ENCODE assay signal across 37 cellular contexts in the genomic region with DNA sequence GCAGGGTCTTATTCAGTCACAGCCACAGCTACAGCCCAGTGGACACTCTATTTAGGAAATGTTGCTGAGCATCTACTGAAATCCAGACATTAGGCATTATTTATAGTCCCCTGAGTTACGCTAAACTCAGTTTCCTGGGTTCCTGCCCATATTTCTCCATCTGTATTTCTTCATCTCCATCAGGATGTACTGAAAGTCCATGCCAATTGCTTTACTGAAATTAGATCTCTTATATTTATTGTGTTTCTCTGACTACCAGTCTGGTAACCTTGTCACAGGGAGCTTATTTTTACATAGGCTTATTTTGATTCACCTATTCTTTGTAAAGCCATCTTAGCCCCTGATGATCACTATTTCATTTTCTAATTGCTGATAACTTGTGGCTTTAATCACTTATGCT.
DNase-seq lines count a peak whose midpoint lies in the region; ATAC-seq, FAIRE-seq and TF ChIP-seq lines count a peak whose summit lies in the region.
"Had no signal": no experiment of that assay in that cellular context is flagged by ENCODE, and none has a peak within 500 bp of the region (broad histone marks: within the 10 kb centered on the region; RNA-seq: fewer than 3 reads in every experiment).

No MANE protein-coding gene starts in this region.

- FAIRE-seq in K562 (lab: Jason Lieb, UNC) = no peak
- FAIRE-seq: A204.1, A549, D721Med had no signal

- no peak overlapping the region for H2BK5ac ChIP-seq in mesendoderm (ENCODE audit: low read length)

- no peak overlapping the region for H3K4ac ChIP-seq in mesendoderm (ENCODE audit: low read depth, low read length)

- H2BK15ac ChIP-seq in mesendoderm (replicated peaks; ENCODE audit: low read depth) = no peak overlapping the region

- H3K79me2 ChIP-seq in HCT116 (ENCODE audit: insufficient read depth, low read length) (no peaks in the 10 kb centered on the region), K562 (ENCODE audit: control insufficient read depth, insufficient read depth, low read length) (no peaks in the 10 kb centered on the region), mesendoderm (ENCODE audit: control insufficient read depth, insufficient read depth, low read length) (no peaks in the 10 kb centered on the region)

- no peaks in the 10 kb centered on the region for H3K9me2 ChIP-seq in HCT116 (ENCODE audit: insufficient read depth)

- in situ Hi-C loops in K562 (cut with MboI) = no loop called here
- in situ Hi-C loops in transverse colon (cut with MboI; ENCODE audit: low pct_ligation_motif_present in 1 of 4, low pct_unique_long_range_greater_than_20kb in 1 of 4, low sequenced_read_pairs in 3 of 4) = no loop called here

- H3K4me2 ChIP-seq in HCT116 (ENCODE audit: low read length) (no peak overlapping the region), K562 (ENCODE audit: insufficient read depth, low read length) (no peak overlapping the region), mesendoderm (ENCODE audit: low read length) (no peak overlapping the region)
- H3K4me2 ChIP-seq: A549; BLaER1; BLaER1 treated with 17β-estradiol and CSF1 and Interleukin-3, amounts not matched to agents 10 nM and 100 nM had no signal

- intact Hi-C loops in HCT116 (cut with micrococcal nuclease) (no loop called here), K562 (cut with micrococcal nuclease) (no loop called here), vagina (cut with DNase I) (no loop called here), transverse colon (cut with DNase I; ENCODE audit: low total_unique reads) (no loop called here)

- TF ChIP-seq EP300 in K562 (IDR thresholded peaks at IDR 0.05; ENCODE audit: low read length) (no peak), transverse colon (IDR thresholded peaks at IDR 0.05; ENCODE audit: low read depth) (no peak)

- ATAC-seq in HCT116 (no peak), K562 (no peak), GM19328 (IDR thresholded peaks at IDR 0.05; ENCODE audit: unreplicated experiment) (no peak)
- ATAC-seq in stimulated activated memory B cell treated with anti-CD40 and anti-IgM and Interleukin-4, amounts not matched to agents 10 μg/mL and 1 μg/mL and 100 μg/mL, for 72 hours = no peak
- ATAC-seq: A549; CD8-positive, alpha-beta T cell had no signal

- TF ChIP-seq RAD21 in HCT116 (IDR thresholded peaks at IDR 0.05; ENCODE audit: low read depth) (no peak), K562 (CRISPR knock-in tag; conservative IDR thresholded peaks at IDR 0.05 in 1 of 2, IDR thresholded peaks at IDR 0.05 in 1 of 2) (no peak)

- H2AK5ac ChIP-seq in mesendoderm (ENCODE audit: low read length) = no peak overlapping the region

- no peaks in the 10 kb centered on the region for H3K79me1 ChIP-seq in mesendoderm (ENCODE audit: low read length)

- POLR2A ChIA-PET in HCT116 (lab: Charles Lee) = no interaction called here
- POLR2A ChIA-PET in HEK293 (lab: Yijun Ruan, JAX) = no interaction called here
- POLR2A ChIA-PET in K562 (lab: Yijun Ruan, JAX) = interaction anchor here (1.1 kb wide), 1 partner anchor 14 kb away, joined by 3 read pairs; no protein-coding TSS in a partner anchor

- CTCF ChIA-PET in HCT116 (lab: Charles Lee) (no interaction called here), HEK293 (lab: Yijun Ruan, JAX) (no interaction called here), K562 (lab: Yijun Ruan, JAX; ENCODE audit: low intra/inter-chr PET ratio) (no interaction called here)

- H2BK120ac ChIP-seq in mesendoderm (ENCODE audit: low read depth, low read length) = no peak overlapping the region

- H3K23ac ChIP-seq in mesendoderm (ENCODE audit: low read length) = no peak overlapping the region

- TF ChIP-seq CTCF in HCT116 (IDR thresholded peaks at IDR 0.05 in 2 of 3, conservative IDR thresholded peaks at IDR 0.05 in 1 of 3; ENCODE audit: borderline replicate concordance in 1 of 3, insufficient read depth in 1 of 3, low read depth in 2 of 3, low read length in 2 of 3) (no peak), HEK293 (tag by site-specific recombination; IDR thresholded peaks at IDR 0.05) (no peak), K562 (IDR thresholded peaks at IDR 0.05 in 2 of 3, conservative IDR thresholded peaks at IDR 0.05 in 1 of 3; ENCODE audit: insufficient read depth in 2 of 3, low read depth in 1 of 3, low read length in 3 of 3) (no peak), vagina (IDR thresholded peaks at IDR 0.05) (no peak), transverse colon (IDR thresholded peaks at IDR 0.05) (no peak)

- BruUV-seq in HCT116 (replicated peaks; lab: Mats Ljungman, UMichigan) (no TSS peak), K562 (replicated peaks; lab: Mats Ljungman, UMichigan) (no TSS peak)

- no peak overlapping the region for H3K4me3 Mint-ChIP-seq in stimulated activated memory B cell treated with anti-CD40 and anti-IgM and Interleukin-4, amounts not matched to agents 10 μg/mL and 1 μg/mL and 100 μg/mL, for 72 hours
- H3K4me3 Mint-ChIP-seq: B cell; CD14-positive monocyte; CD4-positive, alpha-beta memory T cell; CD4-positive, alpha-beta T cell; CD4-positive, CD25-positive, alpha-beta regulatory T cell; CD8-positive, alpha-beta memory T cell; CD8-positive, alpha-beta T cell had no signal

- WGBS in K562 (ENCODE audit: insufficient coverage, low coverage, missing lambda C conversion rate) = 0% methylated on average over 1 of the region's 1 CpG
- WGBS in mesendoderm (ENCODE audit: extremely low coverage, insufficient coverage, low lambda C conversion rate) = no CpG with 5 or more reads among the region's 1 CpG
- 82 to 100% methylated on average over 1 of the region's 1 CpG for WGBS in transverse colon (ENCODE audit: low coverage in 1 of 2), 2 donors

- peaks cover 5% of the 10 kb centered on the region for H3K4me1 Mint-ChIP-seq in stimulated activated memory B cell treated with anti-CD40 and anti-IgM and Interleukin-4, amounts not matched to agents 10 μg/mL and 1 μg/mL and 100 μg/mL, for 72 hours
- H3K4me1 Mint-ChIP-seq: CD14-positive monocyte; CD4-positive, alpha-beta memory T cell; CD4-positive, CD25-positive, alpha-beta regulatory T cell; CD8-positive, alpha-beta memory T cell had no signal

- TF ChIP-seq POLR2A in HCT116 (IDR thresholded peaks at IDR 0.05; ENCODE audit: borderline replicate concordance, extremely low read depth, insufficient read depth, insufficient read length) (no peak), K562 (conservative IDR thresholded peaks at IDR 0.05) (no peak), vagina (IDR thresholded peaks at IDR 0.05) (no peak), transverse colon (IDR thresholded peaks at IDR 0.05) (no peak)

- H3K4me1 ChIP-seq in HCT116 (ENCODE audit: control insufficient read depth in 1 of 2, insufficient read depth in 2 of 2, low read length in 2 of 2) (peaks cover 8 to 10% of the 10 kb centered on the region in 2 experiments; a peak in 3 of 4 replicates), HEK293 (ENCODE audit: control insufficient read depth, insufficient read depth, low read length) (no peaks in the 10 kb centered on the region), K562 (replicated peaks in 1 of 2; ENCODE audit: control insufficient read depth in 2 of 2, insufficient read depth in 2 of 2, low read length in 2 of 2) (peaks cover 6 to 14% of the 10 kb centered on the region in 2 experiments; a peak in 4 of 5 replicates), vagina (no peaks in the 10 kb centered on the region), mesendoderm (ENCODE audit: control insufficient read depth, low read depth, low read length) (no peaks in the 10 kb centered on the region), transverse colon (no peaks in the 10 kb centered on the region)
- H3K4me1 ChIP-seq: A549; BE2C; BLaER1; BLaER1 treated with 17β-estradiol and CSF1 and Interleukin-3, amounts not matched to agents 10 nM and 100 nM had no signal

- H3K9me3 Mint-ChIP-seq in stimulated activated memory B cell treated with anti-CD40 and anti-IgM and Interleukin-4, amounts not matched to agents 10 μg/mL and 1 μg/mL and 100 μg/mL, for 72 hours = peaks cover 7% of the 10 kb centered on the region

- no peaks in the 10 kb centered on the region for H4K20me1 ChIP-seq in HCT116 (ENCODE audit: insufficient read depth)
- no peaks in the 10 kb centered on the region; the same call in 1 of the 2 replicates for H4K20me1 ChIP-seq in K562 (replicated peaks; ENCODE audit: control insufficient read depth, insufficient read depth, low read length)
- H4K20me1 ChIP-seq: BLaER1 had no signal

- H3K9ac ChIP-seq in HCT116 (ENCODE audit: low read length) (no peak overlapping the region), K562 (ENCODE audit: insufficient read depth in 1 of 2, low read depth in 2 of 2, low read length in 2 of 2) (no peak overlapping the region), mesendoderm (ENCODE audit: low read length) (no peak overlapping the region)
- H3K9ac ChIP-seq: BLaER1; BLaER1 treated with 17β-estradiol and CSF1 and Interleukin-3, amounts not matched to agents 10 nM and 100 nM had no signal

- no peak overlapping the region for H4K5ac ChIP-seq in mesendoderm (ENCODE audit: low read length)

- H3K27ac Mint-ChIP-seq in stimulated activated memory B cell treated with anti-CD40 and anti-IgM and Interleukin-4, amounts not matched to agents 10 μg/mL and 1 μg/mL and 100 μg/mL, for 72 hours = peak overlapping the region; percentile 13
- H3K27ac Mint-ChIP-seq: CD4-positive, alpha-beta T cell; CD4-positive, CD25-positive, alpha-beta regulatory T cell; CD8-positive, alpha-beta memory T cell; CD8-positive, alpha-beta T cell had no signal

- no peaks in the 10 kb centered on the region for H3K36me3 Mint-ChIP-seq in stimulated activated memory B cell treated with anti-CD40 and anti-IgM and Interleukin-4, amounts not matched to agents 10 μg/mL and 1 μg/mL and 100 μg/mL, for 72 hours
- H3K36me3 Mint-ChIP-seq: CD14-positive monocyte; CD4-positive, alpha-beta memory T cell; CD4-positive, CD25-positive, alpha-beta regulatory T cell; CD8-positive, alpha-beta T cell had no signal

- H3K18ac ChIP-seq in mesendoderm (ENCODE audit: low read length) = no peak overlapping the region

- RAD21 ChIA-PET in HCT116 (lab: Charles Lee; ENCODE audit: low non-redundant PET in 1 of 2, low total read pairs in 2 of 2, uncharacterized antibody in 2 of 2, unreplicated experiment in 2 of 2) = no interaction called here

- no peak overlapping the region for H3K56ac ChIP-seq in mesendoderm (ENCODE audit: low read length)

- H3K36me3 ChIP-seq in HCT116 (ENCODE audit: control insufficient read depth in 1 of 2, insufficient read depth in 2 of 2, low read length in 2 of 2) = no peaks in the 10 kb centered on the region
- H3K36me3 ChIP-seq in HEK293 (ENCODE audit: control insufficient read depth in 2 of 2, insufficient read depth in 1 of 2, low read length in 2 of 2) = no peaks in the 10 kb centered on the region
- H3K36me3 ChIP-seq in K562 (ENCODE audit: control insufficient read depth, insufficient read depth, low read length) = no peaks in the 10 kb centered on the region
- H3K36me3 ChIP-seq in vagina = no peaks in the 10 kb centered on the region
- H3K36me3 ChIP-seq in mesendoderm (ENCODE audit: control insufficient read depth, insufficient read depth, low read length) = no peaks in the 10 kb centered on the region
- H3K36me3 ChIP-seq in transverse colon = no peaks in the 10 kb centered on the region
- H3K36me3 ChIP-seq: BE2C; BLaER1; BLaER1 treated with 17β-estradiol and CSF1 and Interleukin-3, amounts not matched to agents 10 nM and 100 nM had no signal

- H3K9me3 ChIP-seq in HCT116 (ENCODE audit: control insufficient read depth in 1 of 2, insufficient read depth in 1 of 2, low read depth in 1 of 2, low read length in 2 of 2) (no peaks in the 10 kb centered on the region; a peak in 1 of 4 replicates), HEK293 (ENCODE audit: control insufficient read depth, insufficient read depth, low read depth, low read length) (no peaks in the 10 kb centered on the region; the same call in 1 of the 2 replicates), K562 (replicated peaks; ENCODE audit: control insufficient read depth, insufficient read depth, low read depth, low read length) (no peaks in the 10 kb centered on the region), vagina (no peaks in the 10 kb centered on the region), transverse colon (peaks cover 8 to 11% of the 10 kb centered on the region in 2 donors)
- H3K9me3 ChIP-seq: BE2C had no signal

- no peak overlapping the region for H2AFZ ChIP-seq in HCT116 (ENCODE audit: low read depth, low read length, poor library complexity, severe bottlenecking)
- H2AFZ ChIP-seq in K562 (ENCODE audit: low read depth, low read length) = no peak overlapping the region

- H3K27ac ChIP-seq in HCT116 (ENCODE audit: low read depth, low read length) = no peak overlapping the region
- H3K27ac ChIP-seq in HEK293 (ENCODE audit: extremely low read depth, low read depth, low read length) = no peak overlapping the region
- no peak overlapping the region for H3K27ac ChIP-seq in K562 (ENCODE audit: extremely low read depth, low read depth, low read length)
- no peak overlapping the region for H3K27ac ChIP-seq in vagina
- H3K27ac ChIP-seq in mesendoderm (ENCODE audit: low read depth, low read length) = no peak overlapping the region
- H3K27ac ChIP-seq in transverse colon = no peak overlapping the region
- H3K27ac ChIP-seq: 22Rv1; A549; BLaER1; BLaER1 treated with 17β-estradiol and CSF1 and Interleukin-3, amounts not matched to agents 10 nM and 100 nM; C4-2B had no signal

- H3K9me1 ChIP-seq in K562 (ENCODE audit: control insufficient read depth, insufficient read depth, low read length) = no peaks in the 10 kb centered on the region

- H3K27me3 ChIP-seq in HCT116 (ENCODE audit: insufficient read depth, low read length) = no peaks in the 10 kb centered on the region
- H3K27me3 ChIP-seq in K562 (ENCODE audit: control insufficient read depth in 2 of 2, insufficient read depth in 2 of 2, low read length in 2 of 2) = peaks cover 2 to 11% of the 10 kb centered on the region in 2 experiments; a peak in 1 of 5 replicates
- H3K27me3 ChIP-seq in vagina = no peaks in the 10 kb centered on the region
- no peaks in the 10 kb centered on the region for H3K27me3 ChIP-seq in mesendoderm (ENCODE audit: insufficient read depth, low read length, poor library complexity)
- H3K27me3 ChIP-seq in transverse colon = no peaks in the 10 kb centered on the region
- H3K27me3 ChIP-seq: BE2C, BLaER1 had no signal

- DNase-seq in HCT116 (ENCODE audit: low read depth, low spot score) (no peak), K562 (ENCODE audit: extremely low read depth in 1 of 4, low spot score in 3 of 4) (no peak), vagina (ENCODE audit: extremely low spot score in 2 of 2) (no peak), mesendoderm (no peak), transverse colon (no peak)
- DNase-seq: 8988T; ACHN; AML-193; BE2C; C1 segment of cervical spinal cord; Caco-2; Calu3; CD4-positive, alpha-beta memory T cell; CD4-positive, alpha-beta T cell; CD4-positive, CD25-positive, alpha-beta regulatory T cell; CD8-positive, alpha-beta memory T cell; CD8-positive, alpha-beta T cell; COR-L47; DMS 273 treated with DMSO at 0.1 percent for 48 hours; DMS153; DMS53; DMS79; DMS79 treated with DMSO at 0.1 percent for 48 hours; DND-41; EL had no signal

- H4K8ac ChIP-seq in mesendoderm (ENCODE audit: low read depth, low read length) = no peak overlapping the region

- no peaks in the 10 kb centered on the region for H3K27me3 Mint-ChIP-seq in stimulated activated memory B cell treated with anti-CD40 and anti-IgM and Interleukin-4, amounts not matched to agents 10 μg/mL and 1 μg/mL and 100 μg/mL, for 72 hours
- H3K27me3 Mint-ChIP-seq: CD4-positive, alpha-beta T cell had no signal

- H3K4me3 ChIP-seq in HCT116 (replicated peaks in 1 of 2; ENCODE audit: low read depth in 1 of 2, low read length in 2 of 2) (no peak overlapping the region), HEK293 (ENCODE audit: low read depth, low read length) (no peak overlapping the region), K562 (no peak overlapping the region), vagina (no peak overlapping the region), mesendoderm (ENCODE audit: low read length) (no peak overlapping the region), transverse colon (no peak overlapping the region)
- H3K4me3 ChIP-seq: A549; BLaER1; BLaER1 treated with 17β-estradiol and CSF1 and Interleukin-3, amounts not matched to agents 10 nM and 100 nM had no signal
